26 cellular contexts compared by ENCODE assay signal in genomic region chr1:107767156-107767582, GRCh38.
DNase-seq lines count a peak whose midpoint lies in the region; ATAC-seq, FAIRE-seq and TF ChIP-seq lines count a peak whose summit lies in the region.
"Had no signal": no experiment of that assay in that cellular context is flagged by ENCODE, and none has a peak within 500 bp of the region (broad histone marks: within the 10 kb centered on the region; RNA-seq: fewer than 3 reads in every experiment).

No MANE protein-coding gene starts in this region.

- H3K4me3 ChIP-seq in bronchial epithelial cell (ENCODE audit: low read depth, low read length) (no peak overlapping the region), right cardiac atrium (ENCODE audit: low read length) (no peak overlapping the region)
- H3K4me3 ChIP-seq: BLaER1 treated with 17β-estradiol and CSF1 and Interleukin-3, amounts not matched to agents 10 nM and 100 nM; coronary artery; gastroesophageal sphincter; GM12878; SJSA1 had no signal

- peak; percentile 23 for DNase-seq in DMS79 (lab: John Stamatoyannopoulos, UW)
- DNase-seq in HEK293T (ENCODE audit: extremely low spot score) = peak; percentile 22
- peak; percentile 24 for DNase-seq in bronchial epithelial cell (ENCODE audit: low read depth)
- no peak for DNase-seq in right cardiac atrium
- DNase-seq in NCI-H128 (lab: John Stamatoyannopoulos, UW; ENCODE audit: unreplicated experiment) = no peak
- DNase-seq in HCEC 1CT = no peak
- no peak for DNase-seq in SW 1271 (lab: John Stamatoyannopoulos, UW)
- DNase-seq in activated effector memory CD4-positive, alpha-beta T cell treated with Interleukin-2 at 50 U/mL for 16 hours = no peak
- DNase-seq: activated CD4-positive, alpha-beta T cell treated with anti-CD3 and anti-CD28 coated beads, Interleukin-2, amount 50 U/mL, for 4 hours; activated CD4-positive, CD25-positive, alpha-beta regulatory T cell; activated naive CD4-positive, alpha-beta T cell treated with anti-CD3 and anti-CD28 coated beads, Interleukin-2, amount 50 U/mL, for 16 hours; amniotic stem cell; Caco-2; endodermal cell; hypothalamus; Karpas-422; MV-4-11; natural killer cell; NCI-H1694; T-helper 1 cell; trophoblast cell had no signal

- no peaks in the 10 kb centered on the region for H3K9me3 ChIP-seq in right cardiac atrium (ENCODE audit: control insufficient read depth, low read length)
- H3K9me3 ChIP-seq: BLaER1 treated with 17β-estradiol and CSF1 and Interleukin-3, amounts not matched to agents 10 nM and 100 nM; Caco-2; gastroesophageal sphincter; SJSA1 had no signal

- no peak overlapping the region for H3K27ac ChIP-seq in right cardiac atrium (ENCODE audit: low read length)
- H3K27ac ChIP-seq: BLaER1 treated with 17β-estradiol and CSF1 and Interleukin-3, amounts not matched to agents 10 nM and 100 nM; coronary artery; gastroesophageal sphincter; SJSA1 had no signal

- peaks cover 2% of the 10 kb centered on the region for H3K4me1 ChIP-seq in right cardiac atrium (ENCODE audit: control insufficient read depth, insufficient read depth, low read length)
- H3K4me1 ChIP-seq: BLaER1 treated with 17β-estradiol and CSF1 and Interleukin-3, amounts not matched to agents 10 nM and 100 nM; Caco-2; gastroesophageal sphincter; SJSA1 had no signal

- CTCF ChIA-PET in HEK293T (lab: Yijun Ruan, JAX) = interaction anchor here (1.4 kb wide), 1 partner anchor 15 kb away, joined by 4 read pairs; no protein-coding TSS in a partner anchor

- ATAC-seq in right cardiac atrium = peak; percentile 87 to 94
- ATAC-seq: gastroesophageal sphincter, GM12878, natural killer cell had no signal

- no peaks in the 10 kb centered on the region for H3K36me3 ChIP-seq in bronchial epithelial cell (ENCODE audit: control insufficient read depth, insufficient read depth, low read length)
- H3K36me3 ChIP-seq: gastroesophageal sphincter, SJSA1 had no signal

- WGBS in right cardiac atrium = 44% methylated on average over 3 of the region's 3 CpGs

- FAIRE-seq in bronchial epithelial cell (lab: Jason Lieb, UNC) = no peak
- FAIRE-seq: GM12878 had no signal

- H3K27me3 ChIP-seq in bronchial epithelial cell (ENCODE audit: control insufficient read depth, insufficient read depth, low read length) = no peaks in the 10 kb centered on the region
- no peaks in the 10 kb centered on the region for H3K27me3 ChIP-seq in right cardiac atrium (ENCODE audit: control insufficient read depth, insufficient read depth)
- H3K27me3 ChIP-seq: BLaER1 treated with 17β-estradiol and CSF1 and Interleukin-3, amounts not matched to agents 10 nM and 100 nM; gastroesophageal sphincter had no signal

- intact Hi-C loops in right cardiac atrium (cut with DNase I) = no loop called here

- POLR2A ChIA-PET in HEK293T (lab: Yijun Ruan, JAX) = interaction anchor here (1.5 kb wide), 1 partner anchor 29 kb away, joined by 3 read pairs; no protein-coding TSS in a partner anchor

- no peak for TF ChIP-seq CTCF in bronchial epithelial cell (IDR thresholded peaks at IDR 0.05; ENCODE audit: insufficient read depth, low read length, severe bottlenecking)

TF ChIP-seq in HEK293T, 16 proteins besides CTCF, POLR2A, EP300 and RAD21:
- TF ChIP-seq FOXA1 (IDR thresholded peaks at IDR 0.05) = peak; percentile 82
- no peak for TF ChIP-seq FOXK2 (IDR thresholded peaks at IDR 0.05)
- TF ChIP-seq HDGF (IDR thresholded peaks at IDR 0.05; ENCODE audit: borderline replicate concordance) = no peak
- peak; percentile 79 for TF ChIP-seq PKNOX1 (IDR thresholded peaks at IDR 0.05)
- TF ChIP-seq ARNT (IDR thresholded peaks at IDR 0.05) = no peak
- TF ChIP-seq NFRKB (IDR thresholded peaks at IDR 0.05) = no peak
- no peak for TF ChIP-seq BHLHE40 (IDR thresholded peaks at IDR 0.05; ENCODE audit: borderline replicate concordance)
- TF ChIP-seq SP1 (IDR thresholded peaks at IDR 0.05) = no peak
- no peak for TF ChIP-seq L3MBTL2 (conservative IDR thresholded peaks at IDR 0.05)
- no peak for TF ChIP-seq ELF4 (IDR thresholded peaks at IDR 0.05)
- peak; percentile 79 for TF ChIP-seq CTBP1 (IDR thresholded peaks at IDR 0.05; ENCODE audit: borderline replicate concordance)

Comparison
In these comparisons a context has a peak if more than half of its experiments do, and no peak if none do; other contexts are left out.
1. DNase-seq: peak in DMS79 (single experiment), HEK293T (single experiment) and bronchial epithelial cell (single experiment); none in right cardiac atrium (0 of 3), NCI-H128 (single experiment), HCEC 1CT (single experiment), SW 1271 (0 of 2) and activated effector memory CD4-positive, alpha-beta T cell treated with Interleukin-2 at 50 U/mL for 16 hours (single experiment).